ENCODE assay signal across 8 cellular contexts in genomic region chr14:24036180-24036962, GRCh38. TPM values are rescaled to one million over a fixed set of nuclear protein-coding genes. Genes with fewer than 3 reads are reported as not detected.
DNase-seq lines count a peak whose midpoint lies in the region; ATAC-seq and TF ChIP-seq lines count a peak whose summit lies in the region.
"Not testable (repeated sequence)": the region's sequence is repeated elsewhere in the genome, so short reads cannot be mapped to it uniquely, and the experiment has no call there.

No MANE protein-coding gene starts in this region.

- H3K4me3 Mint-ChIP-seq in IgD-negative memory B cell, result peak overlapping the region; percentile 92 to 99 (median 94)
- H3K4me3 Mint-ChIP-seq in endodermal cell, result peak overlapping the region; percentile 78

- H3K36me3 Mint-ChIP-seq in IgD-negative memory B cell; endodermal cell (ENCODE audit: low read depth): not testable (repeated sequence)

- not testable (repeated sequence) for H3K9me3 Mint-ChIP-seq in IgD-negative memory B cell
- H3K9me3 Mint-ChIP-seq in endodermal cell, result peaks cover 24% of the 10 kb centered on the region

- H3K27ac ChIP-seq in endodermal cell (ENCODE audit: low read depth, low read length), result peak overlapping the region; percentile 16

- peak; percentile 69 for ATAC-seq in GM21423 (IDR thresholded peaks at IDR 0.05; ENCODE audit: unreplicated experiment)

- WGBS in endodermal cell (ENCODE audit: insufficient coverage in 1 of 2, insufficient read length in 1 of 2), 2 experiments, result 0 to 2% methylated on average over 12 to 50 of the region's 50 CpGs

- peak overlapping the region; percentile 53 for H3K9ac ChIP-seq in endodermal cell (ENCODE audit: extremely low read depth, low read length, poor library complexity, severe bottlenecking)

- not testable (repeated sequence) for H3K4me1 Mint-ChIP-seq in IgD-negative memory B cell, endodermal cell

- not testable (repeated sequence) for H3K36me3 ChIP-seq in endodermal cell (ENCODE audit: control insufficient read depth, insufficient read depth, low read length)

- peaks cover 11% of the 10 kb centered on the region for H3K9me3 ChIP-seq in endodermal cell (ENCODE audit: control insufficient read depth, low read length)

- not testable (repeated sequence) for H3K4me1 ChIP-seq in endodermal cell (ENCODE audit: control insufficient read depth, insufficient read depth, low read length)

- peak; percentile 89 for TF ChIP-seq CTCF in endodermal cell (conservative IDR thresholded peaks at IDR 0.05)

- H3K27me3 ChIP-seq in endodermal cell (ENCODE audit: control insufficient read depth, insufficient read depth, low read length, poor library complexity, severe bottlenecking), result not testable (repeated sequence)

- H3K27me3 Mint-ChIP-seq in IgD-negative memory B cell; endodermal cell (ENCODE audit: insufficient read depth): not testable (repeated sequence)

- peak overlapping the region in 2 of 3 donors; percentile 67 to 74 for H3K27ac Mint-ChIP-seq in IgD-negative memory B cell
- peak overlapping the region; percentile 85 for H3K27ac Mint-ChIP-seq in endodermal cell

- peak; percentile 87 for DNase-seq in COLO668 (lab: John Stamatoyannopoulos, UW; ENCODE audit: unreplicated experiment)
- DNase-seq in NOMO-1 treated with dmso at 0.1 percent for 144 hours (lab: John Stamatoyannopoulos, UW; ENCODE audit: unreplicated experiment), result peak; percentile 68
- DNase-seq in activated CD8-positive, alpha-beta memory T cell treated with anti-CD3 and anti-CD28 coated beads, Interleukin-2, amount 50 U/mL, for 48 hours, result peak; percentile 80
- DNase-seq in endodermal cell, result peak; percentile 92
- DNase-seq in medulla oblongata (ENCODE audit: extremely low spot score), result peak; percentile 85
- DNase-seq in stimulated activated CD4-positive, alpha-beta T cell treated with anti-CD3 and anti-CD28 coated beads, Interleukin-4, amount 100 ng/mL, for 48 hours (ENCODE audit: low read depth in 2 of 2), result peak; percentile 44 to 58

- H3K4me3 ChIP-seq in endodermal cell (ENCODE audit: low read length), result peak overlapping the region; percentile 87

RNA-seq across cellular contexts. Expression of gene CARMIL3, which starts 15.4 kb away (rescaled TPM):
- 0.35 TPM for polyA plus RNA-seq in IgD-negative memory B cell
- 1 to 10 TPM; 2.1 to 4.4 TPM for total RNA-seq in endodermal cell
- 11.8 TPM for polyA plus RNA-seq in endodermal cell (2013, experiment 1 of 2)
- polyA plus RNA-seq in endodermal cell (2013, experiment 2 of 2), result 8.0 TPM

RNA-seq across cellular contexts. Expression of gene CPNE6, which starts 35.0 kb away (rescaled TPM):
- not detected for polyA plus RNA-seq in IgD-negative memory B cell
- total RNA-seq in endodermal cell, result not detected
- polyA plus RNA-seq in endodermal cell (2013, experiment 1 of 2), result not detected
- not detected for polyA plus RNA-seq in endodermal cell (2013, experiment 2 of 2)

RNA-seq across cellular contexts. Expression of gene DHRS4L2, which starts 47.6 kb away (rescaled TPM):
- 14.6 TPM for polyA plus RNA-seq in IgD-negative memory B cell
- total RNA-seq in endodermal cell, result 10 to 100 TPM; 16.7 to 17.3 TPM
- 12.6 TPM for polyA plus RNA-seq in endodermal cell (2013, experiment 1 of 2)
- polyA plus RNA-seq in endodermal cell (2013, experiment 2 of 2), result 11.5 TPM

RNA-seq across cellular contexts. Expression of gene PCK2, which starts 57.7 kb away (rescaled TPM):
- polyA plus RNA-seq in IgD-negative memory B cell, result 50.2 TPM
- 10 to 100 TPM; 37.7 to 42.8 TPM for total RNA-seq in endodermal cell
- 26.6 TPM for polyA plus RNA-seq in endodermal cell (2013, experiment 1 of 2)
- polyA plus RNA-seq in endodermal cell (2013, experiment 2 of 2), result 16.0 TPM

Comparison
In these comparisons a context has a peak if more than half of its experiments do, and no peak if none do; other contexts are left out.
1. Peak in every context shown above with its lines: DNase-seq, ATAC-seq, H3K4me3 ChIP-seq and H3K27ac ChIP-seq.